In the genomic region with DNA sequence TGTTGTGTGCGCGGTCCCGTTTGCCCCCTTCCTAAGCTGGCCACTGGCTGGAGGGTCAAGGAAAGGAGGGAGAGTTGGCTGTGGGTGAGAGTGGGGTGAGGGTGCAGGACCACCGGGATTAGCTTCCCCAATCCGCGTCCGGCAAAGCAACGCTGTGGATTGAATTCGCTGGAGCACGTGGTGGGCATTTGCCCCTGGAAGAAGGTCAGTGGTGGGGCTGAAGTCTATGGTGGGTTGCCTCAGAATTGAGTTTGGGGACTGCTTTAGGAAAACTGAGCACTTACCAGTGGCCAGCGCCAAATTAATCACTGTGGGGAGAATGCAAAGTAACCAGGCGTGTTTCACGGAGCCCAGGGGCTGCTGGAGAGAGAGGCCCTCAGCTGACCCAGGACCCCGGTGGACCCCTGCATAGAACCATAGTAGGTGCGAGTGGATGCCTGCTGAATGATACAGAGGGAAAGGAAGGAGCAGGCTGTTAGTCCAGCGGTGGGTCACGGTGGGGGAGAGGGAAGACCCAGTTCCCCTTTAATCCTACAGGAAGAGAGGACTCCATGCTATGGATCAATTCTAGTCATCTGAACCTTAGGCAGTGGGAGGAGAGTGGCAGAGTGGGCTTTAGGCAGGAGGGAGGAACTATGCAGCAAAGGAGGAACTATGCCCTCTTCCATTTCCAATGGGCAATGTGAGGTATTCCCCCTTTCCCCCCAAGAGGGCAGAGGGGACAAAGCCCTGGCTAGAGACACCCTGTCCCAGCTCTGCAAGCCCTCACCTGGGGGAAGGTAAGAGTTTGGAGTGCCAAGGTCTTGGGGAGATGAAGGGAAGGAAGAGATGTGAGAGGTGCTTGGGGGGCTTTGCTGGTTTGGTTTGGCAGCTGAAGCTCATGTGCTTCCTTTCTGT, we compare ENCODE assay signal across 1 cellular context.
A peak's percentile ranks its signal among the peaks of the same experiment; 100 is the strongest.
TF ChIP-seq lines count a peak whose summit lies in the region.

No MANE protein-coding gene starts in this region.

TF ChIP-seq in K562, 482 proteins besides CTCF, POLR2A, EP300 and RAD21 (continues in another document):
- no peak for TF ChIP-seq XRCC4 (IDR thresholded peaks at IDR 0.05; ENCODE audit: extremely low read depth, insufficient read depth, insufficient read length)
- TF ChIP-seq GTF2E2 (tag; IDR thresholded peaks at IDR 0.05) = no peak
- TF ChIP-seq, protein P1, sequence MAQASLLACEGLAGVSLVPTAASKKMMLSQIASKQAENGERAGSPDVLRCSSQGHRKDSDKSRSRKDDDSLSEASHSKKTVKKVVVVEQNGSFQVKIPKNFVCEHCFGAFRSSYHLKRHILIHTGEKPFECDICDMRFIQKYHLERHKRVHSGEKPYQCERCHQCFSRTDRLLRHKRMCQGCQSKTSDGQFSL (CRISPR knock-in tag; IDR thresholded peaks at IDR 0.05) = peak; percentile 13; the same call in 1 of the 2 replicates
- TF ChIP-seq, protein P1 (tag; IDR thresholded peaks at IDR 0.05) = no peak
- peak; percentile 28; the same call in 1 of the 2 replicates for TF ChIP-seq MYC (IDR thresholded peaks at IDR 0.05; ENCODE audit: low read depth, low read length)
- TF ChIP-seq MYC (CRISPR knock-in tag; IDR thresholded peaks at IDR 0.05; ENCODE audit: borderline replicate concordance, low read depth) = 0 out of 2 replicates have a peak, but pooled peaks have one; percentile 22
- no peak; the same call in 1 of the 2 replicates for TF ChIP-seq CXXC5 (CRISPR knock-in tag; IDR thresholded peaks at IDR 0.05)
- TF ChIP-seq BCLAF1 (IDR thresholded peaks at IDR 0.05; ENCODE audit: borderline replicate concordance in 1 of 2, control insufficient read depth in 1 of 2, low read depth in 2 of 2, low read length in 1 of 2) = no peak
- TF ChIP-seq SMAD3 (CRISPR knock-in tag; conservative IDR thresholded peaks at IDR 0.05) = no peak
- TF ChIP-seq TAF15 (IDR thresholded peaks at IDR 0.05; ENCODE audit: low read depth, low read length) = no peak
- TF ChIP-seq ZNF277 (CRISPR knock-in tag; IDR thresholded peaks at IDR 0.05; ENCODE audit: borderline replicate concordance) = no peak
- no peak for TF ChIP-seq ZNF407 (IDR thresholded peaks at IDR 0.05; ENCODE audit: low read depth)
- TF ChIP-seq GABPB2 (CRISPR knock-in tag; conservative IDR thresholded peaks at IDR 0.05) = no peak
- TF ChIP-seq MGA (IDR thresholded peaks at IDR 0.05) = peak; percentile 61
- no peak for TF ChIP-seq ZBTB9 (CRISPR knock-in tag; IDR thresholded peaks at IDR 0.05)
- no peak for TF ChIP-seq ZFP36 (IDR thresholded peaks at IDR 0.05; ENCODE audit: low read depth, low read length, partially characterized antibody)
- no peak for TF ChIP-seq SIN3B (IDR thresholded peaks at IDR 0.05; ENCODE audit: low read depth)
